In the genomic region with DNA sequence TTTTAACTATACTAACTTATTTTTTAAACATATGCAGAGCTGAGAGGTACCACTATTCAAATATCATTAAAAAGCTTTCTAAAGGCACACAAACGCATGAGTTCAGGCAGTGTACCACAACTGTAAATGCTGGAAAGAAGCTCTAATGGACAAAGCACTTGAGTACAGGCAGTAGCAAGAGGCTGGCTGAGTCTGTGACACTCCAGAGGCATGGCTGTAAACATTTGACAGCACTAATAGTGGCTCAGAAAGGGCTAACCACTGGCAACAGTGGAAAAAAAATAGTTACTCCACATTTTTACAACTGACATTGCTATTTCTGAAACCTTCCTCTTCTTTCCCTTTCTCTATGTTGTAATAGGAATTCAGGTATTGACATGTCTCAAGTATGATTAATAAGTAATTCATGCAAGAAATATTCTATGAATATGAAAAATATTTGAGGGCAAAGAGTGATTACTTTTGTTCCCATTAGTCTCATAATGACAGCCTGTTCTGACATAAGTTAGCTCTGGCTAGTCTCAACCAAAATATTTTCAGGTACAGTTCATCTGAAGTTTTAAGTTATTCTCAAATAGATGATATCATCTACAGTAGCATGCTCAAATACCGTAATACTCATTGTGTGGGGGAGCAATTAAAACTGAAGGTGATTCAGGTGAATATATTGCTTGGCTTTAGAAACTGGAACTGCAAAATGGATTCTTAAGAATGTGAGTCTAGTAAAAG, we compare ENCODE assay signal across 21 cellular contexts.
DNase-seq lines count a peak whose midpoint lies in the region; ATAC-seq lines count a peak whose summit lies in the region.
"Had no signal": no experiment of that assay in that cellular context is flagged by ENCODE, and none has a peak within 500 bp of the region (broad histone marks: within the 10 kb centered on the region; RNA-seq: fewer than 3 reads in every experiment).

No MANE protein-coding gene starts in this region.

- ATAC-seq in GM19351 (IDR thresholded peaks at IDR 0.05; ENCODE audit: unreplicated experiment) (no peak), HG02642 (IDR thresholded peaks at IDR 0.05; ENCODE audit: poor library complexity, unreplicated experiment) (no peak)
- ATAC-seq: activated naive CD8-positive, alpha-beta T cell treated with anti-CD3 and anti-CD28 coated beads, Interleukin-2, amount 50 U/mL, for 24 hours; heart right ventricle; left ventricle myocardium superior; natural killer cell had no signal

- DNase-seq in NCI-H1417 (lab: John Stamatoyannopoulos, UW) (peak in 2 of 3 experiments; percentile 3 to 31), NCI-H1417 treated with DMSO at 0.1 percent for 48 hours (lab: John Stamatoyannopoulos, UW) (no peak), astrocyte of the hippocampus (ENCODE audit: low read depth, low spot score) (peak; percentile 10), islet precursor cell (peak; percentile 60), renal cortical epithelial cell (ENCODE audit: low read depth) (peak; percentile 17), cerebellum (ENCODE audit: low spot score) (no peak)
- DNase-seq: activated CD4-positive, alpha-beta T cell treated with anti-CD3 and anti-CD28 coated beads, Interleukin-2, amount 10 ng/mL, durations not matched to agents 24 days and 14 days; activated naive CD8-positive, alpha-beta T cell treated with anti-CD3 and anti-CD28 coated beads, Interleukin-2, amount 50 U/mL, for 24 hours; activated T-cell treated with anti-CD3 and anti-CD28 coated beads, Interleukin-2, amount 50 U/mL, for 48 hours; AML-193; CD4-positive, alpha-beta T cell; effector CD4-positive, alpha-beta T cell; heart right ventricle; IMR-90; left ventricle myocardium superior; natural killer cell; NCI-H2029; NCI-H226; NCI-H69 had no signal

Comparison
In these comparisons a context has a peak if more than half of its experiments do, and no peak if none do; other contexts are left out.
1. DNase-seq: peak in NCI-H1417 (2 of 3), astrocyte of the hippocampus (single experiment), islet precursor cell (single experiment) and renal cortical epithelial cell (single experiment); none in NCI-H1417 treated with DMSO at 0.1 percent for 48 hours (single experiment) and cerebellum (single experiment).